ENCODE assay signal across 15 cellular contexts in the genomic region with DNA sequence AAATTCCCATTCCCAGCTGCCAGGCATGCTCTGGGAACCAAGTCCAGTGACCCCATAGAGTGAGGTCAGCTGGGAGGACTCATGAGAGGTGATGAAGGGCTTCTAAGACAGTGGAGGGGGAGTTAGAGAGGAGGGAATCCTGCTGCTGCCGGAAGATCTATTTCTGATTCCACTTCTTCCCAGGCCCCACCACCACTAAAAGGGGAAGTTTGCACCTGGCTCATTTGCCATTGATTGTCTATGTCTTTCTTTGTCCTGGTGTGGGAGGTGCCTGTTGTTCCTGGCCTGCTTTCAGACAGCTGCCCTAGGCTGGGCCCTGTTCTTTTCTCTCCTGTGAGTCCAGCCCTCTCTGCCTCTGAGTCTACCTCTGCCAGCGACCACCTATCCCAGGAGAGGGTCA. TPM values are rescaled to one million over a fixed set of nuclear protein-coding genes. Genes with fewer than 3 reads are reported as not detected.
DNase-seq lines count a peak whose midpoint lies in the region; ATAC-seq and TF ChIP-seq lines count a peak whose summit lies in the region.
"Had no signal": no experiment of that assay in that cellular context is flagged by ENCODE, and none has a peak within 500 bp of the region (broad histone marks: within the 10 kb centered on the region; RNA-seq: fewer than 3 reads in every experiment).

No MANE protein-coding gene starts in this region.

- TF ChIP-seq CTCF in endodermal cell (conservative IDR thresholded peaks at IDR 0.05) = no peak

- H3K36me3 ChIP-seq in endodermal cell (ENCODE audit: control insufficient read depth, insufficient read depth, low read length) = no peaks in the 10 kb centered on the region

- peaks cover 19% of the 10 kb centered on the region for H3K4me1 ChIP-seq in endodermal cell (ENCODE audit: control insufficient read depth, insufficient read depth, low read length)

- H3K9me3 Mint-ChIP-seq in endodermal cell = peaks cover 2% of the 10 kb centered on the region
- H3K9me3 Mint-ChIP-seq in stimulated activated effector memory CD8-positive, alpha-beta T cell treated with anti-CD3 and anti-CD28 coated beads, Interleukin-12 subunit alpha, Interleukin-12 subunit beta, amount 100 ng/mL, for 72 hours = no peaks in the 10 kb centered on the region

- peaks cover 12% of the 10 kb centered on the region for H3K27me3 Mint-ChIP-seq in endodermal cell (ENCODE audit: insufficient read depth)

- no peaks in the 10 kb centered on the region for H3K27me3 ChIP-seq in endodermal cell (ENCODE audit: control insufficient read depth, insufficient read depth, low read length, poor library complexity, severe bottlenecking)

- peaks cover 35% of the 10 kb centered on the region for H3K4me1 Mint-ChIP-seq in endodermal cell
- peaks cover 5% of the 10 kb centered on the region for H3K4me1 Mint-ChIP-seq in stimulated activated effector memory CD8-positive, alpha-beta T cell treated with anti-CD3 and anti-CD28 coated beads, Interleukin-12 subunit alpha, Interleukin-12 subunit beta, amount 100 ng/mL, for 72 hours

- peak overlapping the region; percentile 77 for H3K9ac ChIP-seq in endodermal cell (ENCODE audit: extremely low read depth, low read length, poor library complexity, severe bottlenecking)
- H3K9ac ChIP-seq: parathyroid adenoma had no signal

- H3K4me3 ChIP-seq in endodermal cell (ENCODE audit: low read length) = peak overlapping the region; percentile 27
- H3K4me3 ChIP-seq in skin epidermis = no peak overlapping the region
- H3K4me3 ChIP-seq: lung had no signal

- DNase-seq in NCI-H1417 (lab: John Stamatoyannopoulos, UW) = peak in 2 of 3 experiments; percentile 50 to 74
- no peak for DNase-seq in NCI-H1417 treated with DMSO at 0.1 percent for 48 hours (lab: John Stamatoyannopoulos, UW)
- DNase-seq in NCI-H345 treated with DMSO at 0.1 percent for 48 hours (lab: John Stamatoyannopoulos, UW; ENCODE audit: unreplicated experiment) = peak; percentile 69
- no peak for DNase-seq in endodermal cell
- no peak for DNase-seq in stimulated activated effector memory CD8-positive, alpha-beta T cell treated with anti-CD3 and anti-CD28 coated beads, Interleukin-12 subunit alpha, Interleukin-12 subunit beta, amount 100 ng/mL, for 72 hours (ENCODE audit: low spot score in 2 of 2)
- DNase-seq in activated effector memory CD4-positive, alpha-beta T cell treated with anti-CD3 and anti-CD28 coated beads, Interleukin-2, amount 50 U/mL, for 16 hours = no peak
- DNase-seq: activated effector memory CD4-positive, alpha-beta T cell treated with Interleukin-2 at 50 U/mL for 16 hours; stimulated activated CD4-positive, alpha-beta T cell treated with anti-CD3 and anti-CD28 coated beads, Interleukin-2, amount 100 ng/mL, for 48 hours had no signal

- 57 to 80% methylated on average over 1 of the region's 2 CpGs for WGBS in endodermal cell (ENCODE audit: insufficient coverage in 1 of 2, insufficient read length in 1 of 2), 2 experiments

- no peak for ATAC-seq in stimulated activated effector memory CD8-positive, alpha-beta T cell treated with anti-CD3 and anti-CD28 coated beads, Interleukin-12 subunit alpha, Interleukin-12 subunit beta, amount 100 ng/mL, for 72 hours
- no peak for ATAC-seq in HG03432 (IDR thresholded peaks at IDR 0.05; ENCODE audit: unreplicated experiment)

- peak overlapping the region; percentile 98 for H3K27ac Mint-ChIP-seq in endodermal cell
- H3K27ac Mint-ChIP-seq in stimulated activated effector memory CD8-positive, alpha-beta T cell treated with anti-CD3 and anti-CD28 coated beads, Interleukin-12 subunit alpha, Interleukin-12 subunit beta, amount 100 ng/mL, for 72 hours = no peak overlapping the region

- no peaks in the 10 kb centered on the region for H3K36me3 Mint-ChIP-seq in endodermal cell (ENCODE audit: low read depth)
- no peaks in the 10 kb centered on the region for H3K36me3 Mint-ChIP-seq in stimulated activated effector memory CD8-positive, alpha-beta T cell treated with anti-CD3 and anti-CD28 coated beads, Interleukin-12 subunit alpha, Interleukin-12 subunit beta, amount 100 ng/mL, for 72 hours

- peak overlapping the region; percentile 29 for H3K4me3 Mint-ChIP-seq in endodermal cell
- no peak overlapping the region for H3K4me3 Mint-ChIP-seq in stimulated activated effector memory CD8-positive, alpha-beta T cell treated with anti-CD3 and anti-CD28 coated beads, Interleukin-12 subunit alpha, Interleukin-12 subunit beta, amount 100 ng/mL, for 72 hours

- H3K27ac ChIP-seq in endodermal cell (ENCODE audit: low read depth, low read length) (peak overlapping the region; percentile 27), skin epidermis (peak overlapping the region in 19 of 21 experiments; percentile 16 to 82 (median 68))
- H3K27ac ChIP-seq: parathyroid adenoma had no signal

- peaks cover 12% of the 10 kb centered on the region for H3K9me3 ChIP-seq in endodermal cell (ENCODE audit: control insufficient read depth, low read length)

RNA-seq across cellular contexts. Expression of a gene that starts 3.0 kb away (rescaled TPM):
- total RNA-seq in endodermal cell = not detected
- not detected for polyA plus RNA-seq in endodermal cell (2013, experiment 1 of 2)
- not detected for polyA plus RNA-seq in endodermal cell (2013, experiment 2 of 2)
- total RNA-seq: cerebellum, fibroblast of villous mesenchyme had no signal

RNA-seq across cellular contexts. Expression of a gene that starts 22.4 kb away (rescaled TPM):
- not detected for total RNA-seq in endodermal cell
- polyA plus RNA-seq in endodermal cell (2013, experiment 1 of 2) = not detected
- polyA plus RNA-seq in endodermal cell (2013, experiment 2 of 2) = not detected
- total RNA-seq: A673, cerebellum, fibroblast of villous mesenchyme, lung had no signal

RNA-seq across cellular contexts. Expression of a gene that starts 24.1 kb away (rescaled TPM):
- not detected for total RNA-seq in endodermal cell
- polyA plus RNA-seq in endodermal cell (2013, experiment 1 of 2) = not detected
- not detected for polyA plus RNA-seq in endodermal cell (2013, experiment 2 of 2)

RNA-seq across cellular contexts. Expression of a gene that starts 44.1 kb away (rescaled TPM):
- total RNA-seq in endodermal cell = not detected
- polyA plus RNA-seq in endodermal cell (2013, experiment 1 of 2) = not detected
- not detected for polyA plus RNA-seq in endodermal cell (2013, experiment 2 of 2)
- total RNA-seq: A673, cerebellum, fibroblast of villous mesenchyme had no signal

RNA-seq across cellular contexts. Expression of a gene that starts 56.9 kb away (rescaled TPM):
- not detected for total RNA-seq in endodermal cell
- polyA plus RNA-seq in endodermal cell (2013, experiment 1 of 2) = not detected
- polyA plus RNA-seq in endodermal cell (2013, experiment 2 of 2) = not detected
- total RNA-seq: A673, fibroblast of villous mesenchyme, lung had no signal
- polyA plus RNA-seq: lung had no signal

Comparison
In these comparisons a context has a peak if more than half of its experiments do, and no peak if none do; other contexts are left out.
1. DNase-seq: peak in NCI-H1417 (2 of 3) and NCI-H345 treated with DMSO at 0.1 percent for 48 hours (single experiment); none in NCI-H1417 treated with DMSO at 0.1 percent for 48 hours (single experiment), endodermal cell (single experiment), stimulated activated effector memory CD8-positive, alpha-beta T cell treated with anti-CD3 and anti-CD28 coated beads, Interleukin-12 subunit alpha, Interleukin-12 subunit beta, amount 100 ng/mL, for 72 hours (0 of 2) and activated effector memory CD4-positive, alpha-beta T cell treated with anti-CD3 and anti-CD28 coated beads, Interleukin-2, amount 50 U/mL, for 16 hours (single experiment).